8 cellular contexts compared by ENCODE assay signal in the genomic region with DNA sequence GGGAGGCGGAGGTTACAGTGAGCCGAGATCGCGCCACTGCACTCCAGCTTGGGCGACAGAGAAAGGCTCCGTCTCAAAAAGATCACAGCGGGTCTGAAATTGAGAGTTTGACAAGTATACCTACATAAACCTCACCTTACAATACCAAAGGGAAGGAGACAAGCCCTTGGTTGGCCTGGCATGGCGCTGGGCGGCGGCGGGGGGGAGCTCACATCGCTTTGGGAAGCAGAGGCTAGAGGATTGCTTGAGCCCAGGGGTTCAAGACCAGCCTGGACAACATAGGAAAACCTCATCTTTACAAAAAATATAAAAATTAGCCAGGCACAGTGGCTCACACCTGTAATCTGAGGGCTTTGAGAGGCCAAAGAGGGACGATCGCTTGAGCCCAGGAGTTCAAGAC. TPM values are rescaled to one million over a fixed set of nuclear protein-coding genes. Genes with fewer than 3 reads are reported as not detected.
A peak's percentile ranks its signal among the peaks of the same experiment; 100 is the strongest.
DNase-seq lines count a peak whose midpoint lies in the region; ATAC-seq and TF ChIP-seq lines count a peak whose summit lies in the region.

No MANE protein-coding gene starts in this region.

- H3K36me3 ChIP-seq in SK-N-MC (ENCODE audit: insufficient read depth, low read length) = peaks cover 6% of the 10 kb centered on the region

- H3K4me3 ChIP-seq in SK-N-MC (peak overlapping the region; percentile 95), epithelial cell of proximal tubule (ENCODE audit: low read depth, low read length) (peak overlapping the region; percentile 100), retinal pigment epithelial cell (ENCODE audit: low read length) (peak overlapping the region; percentile 99)

- no peak overlapping the region for H3K27ac ChIP-seq in SK-N-MC

- peaks cover 29% of the 10 kb centered on the region for H3K4me1 Mint-ChIP-seq in activated T-cell treated with anti-CD3 and anti-CD28 coated beads, Interleukin-2, amount 50 U/mL, for 24 hours (ENCODE audit: low read depth)

- no peaks in the 10 kb centered on the region for H3K9me3 Mint-ChIP-seq in activated T-cell treated with anti-CD3 and anti-CD28 coated beads, Interleukin-2, amount 50 U/mL, for 24 hours

- TF ChIP-seq CTCF in epithelial cell of proximal tubule (conservative IDR thresholded peaks at IDR 0.05; ENCODE audit: low read depth, low read length) (no peak), retinal pigment epithelial cell (conservative IDR thresholded peaks at IDR 0.05; ENCODE audit: low read depth, low read length) (no peak)

- ATAC-seq in activated CD4-positive, CD25-positive, alpha-beta regulatory T cell treated with anti-CD3 and anti-CD28 coated beads, Interleukin-2, amount 50 U/mL, for 24 hours = no peak

- no peak for DNase-seq in activated T-cell treated with anti-CD3 and anti-CD28 coated beads, Interleukin-2, amount 50 U/mL, for 24 hours
- no peak for DNase-seq in activated T-cell treated with anti-CD3 and anti-CD28 coated beads for 4 hours
- DNase-seq in SK-N-MC (ENCODE audit: low read depth, low spot score) = no peak
- DNase-seq in epithelial cell of proximal tubule (ENCODE audit: low read depth) = no peak
- DNase-seq in retinal pigment epithelial cell (ENCODE audit: low read depth) = no peak
- DNase-seq in amniotic stem cell (lab: John Stamatoyannopoulos, UW) = no peak
- DNase-seq in central memory CD4-positive, alpha-beta T cell = no peak

- no peaks in the 10 kb centered on the region for H3K27me3 Mint-ChIP-seq in activated T-cell treated with anti-CD3 and anti-CD28 coated beads, Interleukin-2, amount 50 U/mL, for 24 hours

- peak overlapping the region; percentile 85 for H3K4me3 Mint-ChIP-seq in activated T-cell treated with anti-CD3 and anti-CD28 coated beads, Interleukin-2, amount 50 U/mL, for 24 hours

- no peak overlapping the region for H3K27ac Mint-ChIP-seq in activated T-cell treated with anti-CD3 and anti-CD28 coated beads, Interleukin-2, amount 50 U/mL, for 24 hours

- H3K9me3 ChIP-seq in SK-N-MC (ENCODE audit: low read depth, low read length) = no peaks in the 10 kb centered on the region

- peaks cover 24% of the 10 kb centered on the region for H3K36me3 Mint-ChIP-seq in activated T-cell treated with anti-CD3 and anti-CD28 coated beads, Interleukin-2, amount 50 U/mL, for 24 hours (ENCODE audit: low read depth)

- no peak overlapping the region for H3K9ac ChIP-seq in SK-N-MC (ENCODE audit: insufficient read length)

RNA-seq across cellular contexts. Expression of gene ARPC1A, which starts 1.1 kb away (rescaled TPM):
- 198 and 233 TPM in 2 replicates for total RNA-seq in epithelial cell of proximal tubule

RNA-seq across cellular contexts. Expression of gene ARPC1B, which starts 50.0 kb away (rescaled TPM):
- total RNA-seq in epithelial cell of proximal tubule = 378 and 509 TPM in 2 replicates

RNA-seq across cellular contexts. Expression of gene MYH16, which starts 51.9 kb away (rescaled TPM):
- 1.0 and 1.4 TPM in 2 replicates for total RNA-seq in epithelial cell of proximal tubule
